ENCODE assay signal across 28 cellular contexts in the genomic region with DNA sequence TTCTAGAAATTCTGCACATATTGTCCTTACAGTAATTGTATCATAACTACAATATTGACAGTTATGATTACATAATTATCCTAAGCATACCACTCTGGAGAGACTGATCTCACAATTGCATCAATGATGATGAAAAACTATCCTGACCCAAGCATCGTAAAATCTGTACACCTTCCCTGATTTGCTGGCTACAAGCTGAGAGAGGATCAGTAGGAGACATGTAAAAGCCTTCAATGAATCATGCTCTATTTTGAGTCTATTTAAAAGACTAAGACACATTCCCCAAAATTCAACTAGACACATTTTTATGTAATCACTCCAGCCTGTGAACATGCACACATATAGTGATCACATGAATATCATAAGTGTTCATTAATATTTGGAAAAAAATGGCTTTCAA.
"Had no signal": no experiment of that assay in that cellular context is flagged by ENCODE, and none has a peak within 500 bp of the region (broad histone marks: within the 10 kb centered on the region; RNA-seq: fewer than 3 reads in every experiment).

No MANE protein-coding gene starts in this region.

- H3K4me3 Mint-ChIP-seq: activated CD4-positive, alpha-beta T cell treated with anti-CD3 and anti-CD28 coated beads, Interleukin-2, amount 10 ng/mL, durations not matched to agents 7 days and 5 days; activated CD8-positive, alpha-beta memory T cell treated with anti-CD3 and anti-CD28 coated beads, Interleukin-2, amount 10 ng/mL, durations not matched to agents 7 days and 5 days; activated CD8-positive, alpha-beta T cell treated with anti-CD3 and anti-CD28 coated beads for 36 hours; activated T-helper 1 cell treated with anti-CD3 and anti-CD28 coated beads, Interleukin-12 subunit alpha, Interleukin-12 subunit beta, Interleukin-2, Interleukin-4 antibody, amounts not matched to agents 30 ng/mL and 10 ng/mL and 1 ng/mL, durations not matched to agents 14 hours and 24 hours and 36 hours; central memory CD8-positive, alpha-beta T cell; memory B cell; naive B cell; stimulated activated naive B cell treated with anti-CD40 and anti-IgM and Interleukin-4, amounts not matched to agents 10 μg/mL and 1 μg/mL and 100 μg/mL, for 72 hours; T-cell; T-helper 2 cell treated with Interferon-gamma antibody and Interleukin-4, amounts not matched to agents 5 μg/mL and 100 μg/mL, for 36 hours; type B pancreatic cell had no signal

- ATAC-seq: activated CD8-positive, alpha-beta memory T cell treated with anti-CD3 and anti-CD28 coated beads, Interleukin-2, amount 10 ng/mL, durations not matched to agents 7 days and 5 days; activated CD8-positive, alpha-beta T cell treated with anti-CD3 and anti-CD28 coated beads for 36 hours; activated naive CD4-positive, alpha-beta T cell treated with anti-CD3 and anti-CD28 coated beads, Interleukin-2, amount 50 U/mL, for 72 hours; gastrocnemius medialis; sciatic nerve; stimulated activated naive B cell treated with anti-CD40 and anti-IgM and Interleukin-4, amounts not matched to agents 10 μg/mL and 1 μg/mL and 100 μg/mL, for 72 hours; T-cell had no signal

- H3K4me1 ChIP-seq: adrenal gland, ascending aorta, breast epithelium, gastrocnemius medialis, vagina had no signal

- DNase-seq: activated CD4-positive, alpha-beta T cell treated with anti-CD3 and anti-CD28 coated beads, Interleukin-2, amount 10 ng/mL, durations not matched to agents 7 days and 5 days; activated CD4-positive, CD25-positive, alpha-beta regulatory T cell treated with anti-CD3 and anti-CD28 coated beads, Interleukin-2, amount 50 U/mL, for 72 hours; activated CD8-positive, alpha-beta memory T cell treated with anti-CD3 and anti-CD28 coated beads, Interleukin-2, amount 10 ng/mL, durations not matched to agents 7 days and 5 days; activated CD8-positive, alpha-beta T cell treated with anti-CD3 and anti-CD28 coated beads for 36 hours; activated gamma-delta T cell; adrenal gland; gastrocnemius medialis; hippocampal formation; naive B cell; stimulated activated CD4-positive, alpha-beta T cell treated with anti-CD3 and anti-CD28 coated beads, Interleukin-2, amount 100 ng/mL, for 48 hours; stimulated activated CD8-positive, alpha-beta memory T cell treated with anti-CD3 and anti-CD28 coated beads, Interleukin-4, amount 100 ng/mL, for 48 hours; stimulated activated naive B cell treated with anti-CD40 and anti-IgM and Interleukin-4, amounts not matched to agents 10 μg/mL and 1 μg/mL and 100 μg/mL, for 72 hours; T-cell; WERI-Rb-1 had no signal

- H3K4me3 ChIP-seq: adrenal gland, ascending aorta, breast epithelium, coronary artery, gastrocnemius medialis, thoracic aorta, vagina had no signal

- H3K27ac Mint-ChIP-seq: activated CD4-positive, alpha-beta T cell treated with anti-CD3 and anti-CD28 coated beads, Interleukin-2, amount 10 ng/mL, durations not matched to agents 7 days and 5 days; activated CD8-positive, alpha-beta memory T cell treated with anti-CD3 and anti-CD28 coated beads, Interleukin-2, amount 10 ng/mL, durations not matched to agents 7 days and 5 days; activated CD8-positive, alpha-beta T cell treated with anti-CD3 and anti-CD28 coated beads for 36 hours; activated naive CD4-positive, alpha-beta T cell treated with anti-CD3 and anti-CD28 coated beads, Interleukin-2, amount 50 U/mL, for 72 hours; activated T-helper 1 cell treated with anti-CD3 and anti-CD28 coated beads, Interleukin-12 subunit alpha, Interleukin-12 subunit beta, Interleukin-2, Interleukin-4 antibody, amounts not matched to agents 30 ng/mL and 10 ng/mL and 1 ng/mL, durations not matched to agents 14 hours and 24 hours and 36 hours; memory B cell; naive B cell; stimulated activated naive B cell treated with anti-CD40 and anti-IgM and Interleukin-4, amounts not matched to agents 10 μg/mL and 1 μg/mL and 100 μg/mL, for 72 hours; T-cell; T-helper 2 cell treated with Interferon-gamma antibody and Interleukin-4, amounts not matched to agents 5 μg/mL and 100 μg/mL, for 36 hours; type B pancreatic cell had no signal

- H3K9me3 ChIP-seq: adrenal gland, ascending aorta, breast epithelium, gastrocnemius medialis, thoracic aorta, vagina had no signal

- H3K27me3 Mint-ChIP-seq: activated CD4-positive, alpha-beta T cell treated with anti-CD3 and anti-CD28 coated beads, Interleukin-2, amount 10 ng/mL, durations not matched to agents 7 days and 5 days; activated CD8-positive, alpha-beta memory T cell treated with anti-CD3 and anti-CD28 coated beads, Interleukin-2, amount 10 ng/mL, durations not matched to agents 7 days and 5 days; activated CD8-positive, alpha-beta T cell treated with anti-CD3 and anti-CD28 coated beads for 36 hours; central memory CD8-positive, alpha-beta T cell; memory B cell; naive B cell; stimulated activated naive B cell treated with anti-CD40 and anti-IgM and Interleukin-4, amounts not matched to agents 10 μg/mL and 1 μg/mL and 100 μg/mL, for 72 hours; T-cell; type B pancreatic cell had no signal

- H3K27me3 ChIP-seq: adrenal gland, ascending aorta, breast epithelium, gastrocnemius medialis, vagina had no signal

- H3K36me3 ChIP-seq: adrenal gland, ascending aorta, breast epithelium, gastrocnemius medialis, thoracic aorta, vagina, WERI-Rb-1 had no signal

- H3K27ac ChIP-seq: adrenal gland, ascending aorta, breast epithelium, coronary artery, gastrocnemius medialis, thoracic aorta, vagina, WERI-Rb-1 had no signal

- FAIRE-seq: islet of Langerhans, TTC549 had no signal

- H3K4me1 Mint-ChIP-seq: activated CD4-positive, alpha-beta T cell treated with anti-CD3 and anti-CD28 coated beads, Interleukin-2, amount 10 ng/mL, durations not matched to agents 7 days and 5 days; activated CD8-positive, alpha-beta memory T cell treated with anti-CD3 and anti-CD28 coated beads, Interleukin-2, amount 10 ng/mL, durations not matched to agents 7 days and 5 days; central memory CD8-positive, alpha-beta T cell; memory B cell; naive B cell; stimulated activated naive B cell treated with anti-CD40 and anti-IgM and Interleukin-4, amounts not matched to agents 10 μg/mL and 1 μg/mL and 100 μg/mL, for 72 hours; T-cell had no signal

- H3K36me3 Mint-ChIP-seq: activated CD8-positive, alpha-beta memory T cell treated with anti-CD3 and anti-CD28 coated beads, Interleukin-2, amount 10 ng/mL, durations not matched to agents 7 days and 5 days; memory B cell; stimulated activated naive B cell treated with anti-CD40 and anti-IgM and Interleukin-4, amounts not matched to agents 10 μg/mL and 1 μg/mL and 100 μg/mL, for 72 hours; T-cell; type B pancreatic cell had no signal
